20 cellular contexts compared by ENCODE assay signal in genomic region chr17:36127199-36127881, GRCh38. TPM values are rescaled to one million over a fixed set of nuclear protein-coding genes. Genes with fewer than 3 reads are reported as not detected.
DNase-seq lines count a peak whose midpoint lies in the region; ATAC-seq and TF ChIP-seq lines count a peak whose summit lies in the region.
"Had no signal": no experiment of that assay in that cellular context is flagged by ENCODE, and none has a peak within 500 bp of the region (broad histone marks: within the 10 kb centered on the region; RNA-seq: fewer than 3 reads in every experiment).

No MANE protein-coding gene starts in this region.

- no peak for TF ChIP-seq CTCF in spleen (IDR thresholded peaks at IDR 0.05 in 8 of 11, conservative IDR thresholded peaks at IDR 0.05 in 3 of 11)

- peak overlapping the region in 1 of 8 donors; percentile 46 for H3K4me3 ChIP-seq in spleen
- H3K4me3 ChIP-seq: BLaER1 treated with 17β-estradiol and CSF1 and Interleukin-3, amounts not matched to agents 10 nM and 100 nM; breast epithelium had no signal

- peaks cover 5 to 64% (median 38%) of the 10 kb centered on the region in 6 donors for H3K4me1 ChIP-seq in spleen
- H3K4me1 ChIP-seq: breast epithelium had no signal

- 64 to 73% (median 71%) methylated on average over 7 of the region's 7 CpGs for WGBS in spleen, 5 donors

- H3K9me3 ChIP-seq in spleen: peaks cover 11 to 31% (median 25%) of the 10 kb centered on the region in 8 donors

- intact Hi-C loops in spleen (cut with DNase I; ENCODE audit: low total_unique reads): no loop called here

- peak; percentile 67 for ATAC-seq in GM18907 (IDR thresholded peaks at IDR 0.05; ENCODE audit: unreplicated experiment)
- peak; percentile 50 for ATAC-seq in HG02588 (IDR thresholded peaks at IDR 0.05; ENCODE audit: unreplicated experiment)
- ATAC-seq: activated naive CD4-positive, alpha-beta T cell treated with anti-CD3 and anti-CD28 coated beads, Interleukin-2, amount 50 U/mL, for 72 hours; WTC11 had no signal

- no peaks in the 10 kb centered on the region for H3K27me3 ChIP-seq in spleen (replicated peaks in 1 of 7)
- H3K27me3 ChIP-seq: BLaER1 treated with 17β-estradiol and CSF1 and Interleukin-3, amounts not matched to agents 10 nM and 100 nM; breast epithelium had no signal

- H3K36me3 ChIP-seq in spleen: peaks cover 0 to 7% (median 0%) of the 10 kb centered on the region in 6 donors
- H3K36me3 ChIP-seq: breast epithelium had no signal

- peak overlapping the region in 7 of 8 donors; percentile 10 to 91 (median 74) for H3K27ac ChIP-seq in spleen
- H3K27ac ChIP-seq: BLaER1 treated with 17β-estradiol and CSF1 and Interleukin-3, amounts not matched to agents 10 nM and 100 nM; breast epithelium had no signal

- no peak for TF ChIP-seq POLR2A in spleen (IDR thresholded peaks at IDR 0.05)

- peak; percentile 46 for DNase-seq in NAMALWA (ENCODE audit: low spot score)
- DNase-seq in spleen: peak; percentile 85
- no peak for DNase-seq in CD1c-positive myeloid dendritic cell (ENCODE audit: extremely low spot score)
- DNase-seq in LoVo (ENCODE audit: low spot score): no peak
- no peak for DNase-seq in NK-92 treated with Interleukin-12 subunit alpha and Interleukin-12 subunit beta, amount 100 ng/mL, for 24 hours (lab: John Stamatoyannopoulos, UW)
- DNase-seq in NCI-H2171 (lab: John Stamatoyannopoulos, UW): no peak
- DNase-seq: activated CD8-positive, alpha-beta memory T cell treated with anti-CD3 and anti-CD28 coated beads, Interleukin-2, amount 50 U/mL, for 48 hours; DMS79; foreskin melanocyte; NCI-H2227 treated with DMSO at 0.1 percent for 48 hours; occipital lobe had no signal

RNA-seq across cellular contexts. Expression of gene CCL4, which starts 23.7 kb away (rescaled TPM):
- total RNA-seq in spleen: 10 to 100 TPM; 23.5 to 81.0 (median 33.8) TPM
- polyA plus RNA-seq in spleen: 10 to 100 TPM; 10.1 to 32.9 (median 15.8) TPM
- total RNA-seq: endodermal cell, HT1080 had no signal

RNA-seq across cellular contexts. Expression of gene CCL3, which starts 37.4 kb away (rescaled TPM):
- total RNA-seq in spleen: 10 to 100 TPM; 10.7 to 85.9 (median 23.3) TPM
- 10 to 100 TPM; 11.7 to 41.5 (median 17.6) TPM for polyA plus RNA-seq in spleen
- total RNA-seq: endodermal cell, HT1080 had no signal

RNA-seq across cellular contexts. Expression of gene TBC1D3B, which starts 49.1 kb away (rescaled TPM):
- 10 to 100 TPM in 4 of 7 donors, 1 to 10 TPM in 2, not detected in 1; 4.3 to 13.5 (median 11.3) TPM for total RNA-seq in spleen
- 1 to 10 TPM; 1.3 to 4.3 (median 3.3) TPM for polyA plus RNA-seq in spleen
- total RNA-seq: HT1080, skeletal muscle tissue had no signal

Comparison
In these comparisons a context has a peak if more than half of its experiments do, and no peak if none do; other contexts are left out.
1. DNase-seq: peak in NAMALWA (single experiment) and spleen (single experiment); none in CD1c-positive myeloid dendritic cell (single experiment), LoVo (single experiment), NK-92 treated with Interleukin-12 subunit alpha and Interleukin-12 subunit beta, amount 100 ng/mL, for 24 hours (single experiment) and NCI-H2171 (single experiment).